ENCODE assay signal across 1 cellular context in the genomic region with DNA sequence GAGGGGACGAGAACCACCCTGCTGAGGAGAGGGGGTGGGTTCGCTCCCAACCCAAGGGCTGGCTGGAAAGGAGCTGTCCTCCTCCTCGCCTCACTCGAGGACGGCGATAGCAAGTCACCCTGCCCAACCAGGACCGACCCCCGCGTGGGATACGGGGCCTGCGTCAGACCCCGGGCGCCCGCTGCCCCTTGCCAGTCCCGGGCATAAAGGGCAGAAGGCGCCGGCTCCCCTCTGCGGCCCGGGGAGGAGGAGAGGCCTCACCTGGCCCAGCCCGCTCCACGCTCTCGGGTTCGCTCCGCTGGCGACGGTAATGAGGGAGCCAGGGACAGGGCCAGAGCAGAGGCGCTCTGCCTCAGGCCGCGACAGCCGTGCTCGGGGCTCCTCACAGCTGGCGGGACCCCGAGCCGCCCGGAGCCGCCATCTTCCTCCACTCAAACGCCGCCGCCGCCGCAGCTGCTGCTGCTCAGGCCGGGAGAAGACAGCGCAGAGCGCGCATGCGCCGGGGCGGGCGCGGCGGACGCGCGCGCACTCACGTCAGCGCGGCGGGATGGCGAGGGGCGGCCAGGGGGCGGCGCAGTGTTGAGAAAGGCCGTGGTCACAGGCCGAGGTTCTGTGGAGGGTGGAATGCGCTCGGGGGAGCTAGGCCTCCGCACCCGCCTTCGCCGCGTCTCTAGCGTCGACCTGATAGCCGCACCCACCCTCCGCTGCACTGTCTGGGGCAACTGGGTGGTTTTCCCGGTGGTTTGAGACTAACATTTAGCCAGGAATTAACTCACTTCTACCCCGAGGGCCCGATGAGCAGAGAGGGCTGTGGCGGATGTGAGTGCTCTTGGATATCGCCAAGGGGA.
TF ChIP-seq lines count a peak whose summit lies in the region.

FBXO42 (minus strand) TSS at position 487 of the 848 bp plus-strand sequence. CDS start 37,062 bp downstream, outside the sequence.

TF ChIP-seq in K562, 482 proteins besides CTCF, POLR2A, EP300 and RAD21 (continued from another document and continues in another):
- TF ChIP-seq ZBTB43 (CRISPR knock-in tag; IDR thresholded peaks at IDR 0.05) (peak; percentile 88), STAT5B (CRISPR knock-in tag; IDR thresholded peaks at IDR 0.05) (no peak), RBM25 (IDR thresholded peaks at IDR 0.05; ENCODE audit: low read depth, low read length, severe bottlenecking) (no peak), ZSCAN32 (CRISPR knock-in tag; IDR thresholded peaks at IDR 0.05) (no peak), ZEB2 (IDR thresholded peaks at IDR 0.05) (no peak), SMAD3 (CRISPR knock-in tag; conservative IDR thresholded peaks at IDR 0.05) (0 out of 2 replicates have a peak, but pooled peaks have one; percentile 43), DMBX1 (CRISPR knock-in tag; IDR thresholded peaks at IDR 0.05; ENCODE audit: borderline replicate concordance) (peak; percentile 82), ZFP91 (CRISPR knock-in tag; IDR thresholded peaks at IDR 0.05) (no peak), ZBTB49 (CRISPR knock-in tag; IDR thresholded peaks at IDR 0.05; ENCODE audit: borderline replicate concordance) (peak; percentile 84; the same call in 1 of the 2 replicates), ZNF133 (CRISPR knock-in tag; IDR thresholded peaks at IDR 0.05) (peak; percentile 63; the same call in 1 of the 2 replicates), ZNF197 (CRISPR knock-in tag; IDR thresholded peaks at IDR 0.05; ENCODE audit: low read depth) (no peak), NCOA4 (IDR thresholded peaks at IDR 0.05; ENCODE audit: partially characterized antibody) (no peak), WHSC1 (IDR thresholded peaks at IDR 0.05; ENCODE audit: low read length) (no peak), ZNF140 (CRISPR knock-in tag; IDR thresholded peaks at IDR 0.05) (no peak), RBM22 (IDR thresholded peaks at IDR 0.05; ENCODE audit: low read depth, low read length, poor library complexity, severe bottlenecking) (peak; percentile 55), STAT5A (IDR thresholded peaks at IDR 0.05; ENCODE audit: borderline replicate concordance, low read length) (no peak), HDAC8 (tag; IDR thresholded peaks at IDR 0.05) (peak; percentile 75), FOXK1 (CRISPR knock-in tag; IDR thresholded peaks at IDR 0.05; ENCODE audit: borderline replicate concordance) (peak; percentile 79; the same call in 1 of the 2 replicates), NONO (IDR thresholded peaks at IDR 0.05; ENCODE audit: low read depth in 2 of 2, low read length in 1 of 2) (peak in 1 of 2 experiments; percentile 68; a peak in 3 of 4 replicates), TAF9B (IDR thresholded peaks at IDR 0.05; ENCODE audit: partially characterized antibody) (peak; percentile 60), LARP7 (IDR thresholded peaks at IDR 0.05) (no peak), ZNF146 (CRISPR knock-in tag; IDR thresholded peaks at IDR 0.05; ENCODE audit: unreplicated experiment) (no peak), MAFF (IDR thresholded peaks at IDR 0.05; ENCODE audit: low read length) (no peak), BRF1 (IDR thresholded peaks at IDR 0.05; ENCODE audit: borderline replicate concordance, extremely low read depth, insufficient read length) (no peak), ELF1 (tag; IDR thresholded peaks at IDR 0.05) (no peak), ESRRB (CRISPR knock-in tag; IDR thresholded peaks at IDR 0.05; ENCODE audit: borderline replicate concordance) (peak; percentile 69; the same call in 1 of the 2 replicates), PTRF (tag; IDR thresholded peaks at IDR 0.05) (peak; percentile 26; the same call in 1 of the 2 replicates), CEBPB (tag; IDR thresholded peaks at IDR 0.05) (peak; percentile 76), ATF7 (IDR thresholded peaks at IDR 0.05) (peak; percentile 94), CAMTA2 (CRISPR knock-in tag; conservative IDR thresholded peaks at IDR 0.05) (no peak), HMG20B (CRISPR knock-in tag; IDR thresholded peaks at IDR 0.05) (no peak; the same call in 1 of the 2 replicates), NR2F6 (CRISPR knock-in tag; IDR thresholded peaks at IDR 0.05) (peak; percentile 29; the same call in 1 of the 2 replicates), KLF6 (CRISPR knock-in tag; IDR thresholded peaks at IDR 0.05; ENCODE audit: borderline replicate concordance) (no peak; the same call in 1 of the 2 replicates), ELF2 (CRISPR knock-in tag; IDR thresholded peaks at IDR 0.05) (no peak; the same call in 1 of the 2 replicates), FOXA1 (IDR thresholded peaks at IDR 0.05; ENCODE audit: borderline replicate concordance) (no peak), BCL6 (CRISPR knock-in tag; IDR thresholded peaks at IDR 0.05) (no peak), ATF6 (CRISPR knock-in tag; IDR thresholded peaks at IDR 0.05) (peak; percentile 77; the same call in 1 of the 2 replicates)
- TF ChIP-seq, protein P1, sequence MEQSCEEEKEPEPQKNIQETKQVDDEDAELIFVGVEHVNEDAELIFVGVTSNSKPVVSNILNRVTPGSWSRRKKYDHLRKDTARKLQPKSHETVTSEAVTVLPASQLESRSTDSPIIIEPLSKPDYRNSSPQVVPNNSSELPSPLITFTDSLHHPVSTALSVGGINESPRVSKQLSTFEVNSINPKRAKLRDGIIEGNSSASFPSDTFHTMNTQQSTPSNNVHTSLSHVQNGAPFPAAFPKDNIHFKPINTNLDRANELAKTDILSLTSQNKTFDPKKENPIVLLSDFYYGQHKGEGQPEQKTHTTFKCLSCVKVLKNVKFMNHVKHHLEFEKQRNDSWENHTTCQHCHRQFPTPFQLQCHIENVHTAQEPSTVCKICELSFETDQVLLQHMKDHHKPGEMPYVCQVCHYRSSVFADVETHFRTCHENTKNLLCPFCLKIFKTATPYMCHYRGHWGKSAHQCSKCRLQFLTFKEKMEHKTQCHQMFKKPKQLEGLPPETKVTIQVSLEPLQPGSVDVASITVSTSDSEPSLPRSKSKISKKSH (CRISPR knock-in tag; IDR thresholded peaks at IDR 0.05): no peak
- TF ChIP-seq, protein P2, sequence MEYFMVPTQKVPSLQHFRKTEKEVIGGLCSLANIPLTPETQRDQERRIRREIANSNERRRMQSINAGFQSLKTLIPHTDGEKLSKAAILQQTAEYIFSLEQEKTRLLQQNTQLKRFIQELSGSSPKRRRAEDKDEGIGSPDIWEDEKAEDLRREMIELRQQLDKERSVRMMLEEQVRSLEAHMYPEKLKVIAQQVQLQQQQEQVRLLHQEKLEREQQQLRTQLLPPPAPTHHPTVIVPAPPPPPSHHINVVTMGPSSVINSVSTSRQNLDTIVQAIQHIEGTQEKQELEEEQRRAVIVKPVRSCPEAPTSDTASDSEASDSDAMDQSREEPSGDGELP (CRISPR knock-in tag; IDR thresholded peaks at IDR 0.05; ENCODE audit: borderline replicate concordance): peak; percentile 93
- TF ChIP-seq, protein P3, sequence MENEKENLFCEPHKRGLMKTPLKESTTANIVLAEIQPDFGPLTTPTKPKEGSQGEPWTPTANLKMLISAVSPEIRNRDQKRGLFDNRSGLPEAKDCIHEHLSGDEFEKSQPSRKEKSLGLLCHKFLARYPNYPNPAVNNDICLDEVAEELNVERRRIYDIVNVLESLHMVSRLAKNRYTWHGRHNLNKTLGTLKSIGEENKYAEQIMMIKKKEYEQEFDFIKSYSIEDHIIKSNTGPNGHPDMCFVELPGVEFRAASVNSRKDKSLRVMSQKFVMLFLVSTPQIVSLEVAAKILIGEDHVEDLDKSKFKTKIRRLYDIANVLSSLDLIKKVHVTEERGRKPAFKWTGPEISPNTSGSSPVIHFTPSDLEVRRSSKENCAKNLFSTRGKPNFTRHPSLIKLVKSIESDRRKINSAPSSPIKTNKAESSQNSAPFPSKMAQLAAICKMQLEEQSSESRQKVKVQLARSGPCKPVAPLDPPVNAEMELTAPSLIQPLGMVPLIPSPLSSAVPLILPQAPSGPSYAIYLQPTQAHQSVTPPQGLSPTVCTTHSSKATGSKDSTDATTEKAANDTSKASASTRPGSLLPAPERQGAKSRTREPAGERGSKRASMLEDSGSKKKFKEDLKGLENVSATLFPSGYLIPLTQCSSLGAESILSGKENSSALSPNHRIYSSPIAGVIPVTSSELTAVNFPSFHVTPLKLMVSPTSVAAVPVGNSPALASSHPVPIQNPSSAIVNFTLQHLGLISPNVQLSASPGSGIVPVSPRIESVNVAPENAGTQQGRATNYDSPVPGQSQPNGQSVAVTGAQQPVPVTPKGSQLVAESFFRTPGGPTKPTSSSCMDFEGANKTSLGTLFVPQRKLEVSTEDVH (IDR thresholded peaks at IDR 0.05; ENCODE audit: low read depth, partially characterized antibody): no peak
- TF ChIP-seq, protein P4, sequence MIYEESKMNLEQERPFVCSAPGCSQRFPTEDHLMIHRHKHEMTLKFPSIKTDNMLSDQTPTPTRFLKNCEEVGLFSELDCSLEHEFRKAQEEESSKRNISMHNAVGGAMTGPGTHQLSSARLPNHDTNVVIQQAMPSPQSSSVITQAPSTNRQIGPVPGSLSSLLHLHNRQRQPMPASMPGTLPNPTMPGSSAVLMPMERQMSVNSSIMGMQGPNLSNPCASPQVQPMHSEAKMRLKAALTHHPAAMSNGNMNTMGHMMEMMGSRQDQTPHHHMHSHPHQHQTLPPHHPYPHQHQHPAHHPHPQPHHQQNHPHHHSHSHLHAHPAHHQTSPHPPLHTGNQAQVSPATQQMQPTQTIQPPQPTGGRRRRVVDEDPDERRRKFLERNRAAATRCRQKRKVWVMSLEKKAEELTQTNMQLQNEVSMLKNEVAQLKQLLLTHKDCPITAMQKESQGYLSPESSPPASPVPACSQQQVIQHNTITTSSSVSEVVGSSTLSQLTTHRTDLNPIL (CRISPR knock-in tag; IDR thresholded peaks at IDR 0.05): no peak
- TF ChIP-seq, protein P5, sequence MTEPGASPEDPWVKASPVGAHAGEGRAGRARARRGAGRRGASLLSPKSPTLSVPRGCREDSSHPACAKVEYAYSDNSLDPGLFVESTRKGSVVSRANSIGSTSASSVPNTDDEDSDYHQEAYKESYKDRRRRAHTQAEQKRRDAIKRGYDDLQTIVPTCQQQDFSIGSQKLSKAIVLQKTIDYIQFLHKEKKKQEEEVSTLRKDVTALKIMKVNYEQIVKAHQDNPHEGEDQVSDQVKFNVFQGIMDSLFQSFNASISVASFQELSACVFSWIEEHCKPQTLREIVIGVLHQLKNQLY (CRISPR knock-in tag; conservative IDR thresholded peaks at IDR 0.05): no peak; a peak in 1 of 4 replicates
- TF ChIP-seq, protein P6, sequence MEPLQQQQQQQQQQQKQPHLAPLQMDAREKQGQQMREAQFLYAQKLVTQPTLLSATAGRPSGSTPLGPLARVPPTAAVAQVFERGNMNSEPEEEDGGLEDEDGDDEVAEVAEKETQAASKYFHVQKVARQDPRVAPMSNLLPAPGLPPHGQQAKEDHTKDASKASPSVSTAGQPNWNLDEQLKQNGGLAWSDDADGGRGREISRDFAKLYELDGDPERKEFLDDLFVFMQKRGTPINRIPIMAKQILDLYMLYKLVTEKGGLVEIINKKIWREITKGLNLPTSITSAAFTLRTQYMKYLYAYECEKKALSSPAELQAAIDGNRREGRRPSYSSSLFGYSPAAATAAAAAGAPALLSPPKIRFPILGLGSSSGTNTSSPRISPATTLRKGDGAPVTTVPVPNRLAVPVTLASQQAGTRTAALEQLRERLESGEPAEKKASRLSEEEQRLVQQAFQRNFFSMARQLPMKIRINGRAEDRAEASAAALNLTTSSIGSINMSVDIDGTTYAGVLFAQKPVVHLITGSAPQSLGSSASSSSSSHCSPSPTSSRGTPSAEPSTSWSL (CRISPR knock-in tag; IDR thresholded peaks at IDR 0.05; ENCODE audit: borderline replicate concordance): peak; percentile 60; the same call in 1 of the 2 replicates
